Comparison of ENCODE assay signal across 8 cellular contexts in genomic region chr1:181083842-181084605, GRCh38. TPM values are rescaled to one million over a fixed set of nuclear protein-coding genes. Genes with fewer than 3 reads are reported as not detected.
A peak's percentile ranks its signal among the peaks of the same experiment; 100 is the strongest.
DNase-seq lines count a peak whose midpoint lies in the region; ATAC-seq, FAIRE-seq and TF ChIP-seq lines count a peak whose summit lies in the region.

No MANE protein-coding gene starts in this region.

- peaks cover 40 to 66% (median 48%) of the 10 kb centered on the region in 10 experiments for H3K4me1 ChIP-seq in BLaER1 treated with 17β-estradiol and CSF1 and Interleukin-3, amounts not matched to agents 10 nM and 100 nM
- peaks cover 14% of the 10 kb centered on the region for H3K4me1 ChIP-seq in OCI-LY1 (ENCODE audit: insufficient read depth, low read length, severe bottlenecking)

- no peaks in the 10 kb centered on the region for H3F3A ChIP-seq in OCI-LY1 (ENCODE audit: insufficient read depth, low read length)

- H3K36me3 ChIP-seq in BLaER1 treated with 17β-estradiol and CSF1 and Interleukin-3, amounts not matched to agents 10 nM and 100 nM, result no peaks in the 10 kb centered on the region
- no peaks in the 10 kb centered on the region for H3K36me3 ChIP-seq in OCI-LY1 (ENCODE audit: insufficient read depth, low read length)

- FAIRE-seq in GM18507 (lab: Jason Lieb, UNC), result peak; percentile 87

- H3K79me2 ChIP-seq in OCI-LY1 (ENCODE audit: insufficient read depth, low read length), result no peaks in the 10 kb centered on the region

- peak; percentile 49 for ATAC-seq in HG03354 (IDR thresholded peaks at IDR 0.05; ENCODE audit: poor library complexity, severe bottlenecking, unreplicated experiment)
- peak; percentile 27 to 53 for ATAC-seq in left cardiac atrium

- peak; percentile 74 for TF ChIP-seq CTCF in OCI-LY1 (IDR thresholded peaks at IDR 0.05; ENCODE audit: low read length)

- H2AFZ ChIP-seq in OCI-LY1 (ENCODE audit: low read length), result no peak overlapping the region

- H3K9ac ChIP-seq in BLaER1 treated with 17β-estradiol and CSF1 and Interleukin-3, amounts not matched to agents 10 nM and 100 nM, result no peak overlapping the region
- H3K9ac ChIP-seq in OCI-LY1 (ENCODE audit: low read length), result no peak overlapping the region

- H3K4me3 ChIP-seq in BLaER1 treated with 17β-estradiol and CSF1 and Interleukin-3, amounts not matched to agents 10 nM and 100 nM, result no peak overlapping the region
- no peak overlapping the region for H3K4me3 ChIP-seq in OCI-LY1 (ENCODE audit: low read depth, low read length, poor library complexity, severe bottlenecking)

- H3K9me3 ChIP-seq in BLaER1 treated with 17β-estradiol and CSF1 and Interleukin-3, amounts not matched to agents 10 nM and 100 nM (replicated peaks in 1 of 11), result no peaks in the 10 kb centered on the region
- no peaks in the 10 kb centered on the region for H3K9me3 ChIP-seq in OCI-LY1 (ENCODE audit: low read length)

- no peak overlapping the region; a peak in 1 of 22 replicates for H3K27ac ChIP-seq in BLaER1 treated with 17β-estradiol and CSF1 and Interleukin-3, amounts not matched to agents 10 nM and 100 nM
- no peak overlapping the region for H3K27ac ChIP-seq in OCI-LY1 (ENCODE audit: low read depth, low read length, poor library complexity, severe bottlenecking)

- intact Hi-C loops in left cardiac atrium (cut with DNase I), result loop anchor here (10.0 kb wide), 2 partner anchors 49 to 61 kb away; partner anchors contain the start of gene MR1 (in 1 of the 2)

- no peaks in the 10 kb centered on the region for H3K9me2 ChIP-seq in OCI-LY1 (ENCODE audit: low read depth, low read length)

- DNase-seq in GM18507 (ENCODE audit: extremely low spot score, insufficient read length, low read depth) (no peak), left cardiac atrium (peak; percentile 43), middle frontal gyrus (ENCODE audit: extremely low spot score, low spot score) (no peak)
- DNase-seq in activated T-helper 9 cell treated with anti-CD3 and anti-CD28 coated beads, Interleukin-2, amount 50 U/mL, for 16 hours (ENCODE audit: low read depth), result peak; percentile 20
- peak in 2 of 3 experiments; percentile 21 to 41 for DNase-seq in stimulated activated CD4-positive, alpha-beta T cell treated with anti-CD3 and anti-CD28 coated beads, TNF-alpha, amount 100 ng/mL, for 4 hours (ENCODE audit: low read depth in 3 of 3)

- H3K27me3 ChIP-seq in BLaER1 treated with 17β-estradiol and CSF1 and Interleukin-3, amounts not matched to agents 10 nM and 100 nM, result no peaks in the 10 kb centered on the region
- no peaks in the 10 kb centered on the region for H3K27me3 ChIP-seq in OCI-LY1 (ENCODE audit: insufficient read depth, low read length)

- peak overlapping the region in 6 of 11 experiments; percentile 0 to 60 (median 27); a peak in 6 of 22 replicates for H3K4me2 ChIP-seq in BLaER1 treated with 17β-estradiol and CSF1 and Interleukin-3, amounts not matched to agents 10 nM and 100 nM
- no peak overlapping the region for H3K4me2 ChIP-seq in OCI-LY1 (ENCODE audit: low read length)

- H4K20me1 ChIP-seq in BLaER1 treated with 17β-estradiol and CSF1 and Interleukin-3, amounts not matched to agents 10 nM and 100 nM, result peaks cover 4 to 5% (median 4%) of the 10 kb centered on the region in 11 experiments; a peak in 20 of 22 replicates
- H4K20me1 ChIP-seq in OCI-LY1 (ENCODE audit: insufficient read depth, low read length), result no peaks in the 10 kb centered on the region

RNA-seq across cellular contexts. Expression of gene IER5, which starts 4.5 kb away (rescaled TPM):
- total RNA-seq in left cardiac atrium, result 10 to 100 TPM; 15.7 to 25.0 TPM

RNA-seq across cellular contexts. Expression of gene MR1, which starts 50.2 kb away (rescaled TPM):
- 10 to 100 TPM; 10.5 to 12.0 TPM for total RNA-seq in left cardiac atrium

Comparison
In these comparisons a context has a peak if more than half of its experiments do, and no peak if none do; other contexts are left out.
1. DNase-seq: peak in activated T-helper 9 cell treated with anti-CD3 and anti-CD28 coated beads, Interleukin-2, amount 50 U/mL, for 16 hours (single experiment), left cardiac atrium (single experiment) and stimulated activated CD4-positive, alpha-beta T cell treated with anti-CD3 and anti-CD28 coated beads, TNF-alpha, amount 100 ng/mL, for 4 hours (2 of 3); none in GM18507 (single experiment) and middle frontal gyrus (single experiment).